Comparison of ENCODE assay signal across 10 cellular contexts in genomic region chr11:12189543-12190235, GRCh38.
DNase-seq lines count a peak whose midpoint lies in the region; ATAC-seq, FAIRE-seq and TF ChIP-seq lines count a peak whose summit lies in the region.
"Had no signal": no experiment of that assay in that cellular context is flagged by ENCODE, and none has a peak within 500 bp of the region (broad histone marks: within the 10 kb centered on the region; RNA-seq: fewer than 3 reads in every experiment).

No MANE protein-coding gene starts in this region.

- no peak overlapping the region for H3K23ac ChIP-seq in mesendoderm (ENCODE audit: low read length)

- no peak overlapping the region for H2BK15ac ChIP-seq in mesendoderm (replicated peaks; ENCODE audit: low read depth)

- no peaks in the 10 kb centered on the region for H3K27me3 Mint-ChIP-seq in activated CD4-positive, alpha-beta T cell treated with anti-CD3 and anti-CD28 coated beads for 36 hours
- H3K27me3 Mint-ChIP-seq in astrocyte (ENCODE audit: low read depth, unreplicated experiment): no peaks in the 10 kb centered on the region

- no peaks in the 10 kb centered on the region for H3K27me3 ChIP-seq in astrocyte (ENCODE audit: insufficient read depth, low read length)
- H3K27me3 ChIP-seq in gastrocnemius medialis: no peaks in the 10 kb centered on the region
- no peaks in the 10 kb centered on the region for H3K27me3 ChIP-seq in mesendoderm (ENCODE audit: insufficient read depth, low read length, poor library complexity)

- H4K8ac ChIP-seq in mesendoderm (ENCODE audit: low read depth, low read length): no peak overlapping the region

- H4K5ac ChIP-seq in mesendoderm (ENCODE audit: low read length): no peak overlapping the region

- H3K4me2 ChIP-seq in astrocyte (ENCODE audit: low read length) (no peak overlapping the region), mesendoderm (ENCODE audit: low read length) (no peak overlapping the region)

- FAIRE-seq in astrocyte (lab: Jason Lieb, UNC): no peak

- peak; percentile 61 for DNase-seq in activated CD4-positive, alpha-beta T cell treated with anti-CD3 and anti-CD28 coated beads for 36 hours
- no peak for DNase-seq in activated CD4-positive, alpha-beta T cell treated with anti-CD3 and anti-CD28 coated beads for 1 hour
- DNase-seq in SHP77 (lab: John Stamatoyannopoulos, UW): peak; percentile 53 to 81
- no peak for DNase-seq in astrocyte (ENCODE audit: low read depth)
- no peak for DNase-seq in stimulated activated naive CD8-positive, alpha-beta T cell treated with anti-CD3 and anti-CD28 coated beads, Interleukin-15, Interleukin-2, amounts not matched to agents 100 U/mL and 50 U/mL, for 24 hours
- no peak for DNase-seq in gastrocnemius medialis
- DNase-seq in mesendoderm: no peak
- DNase-seq: H9, head of caudate nucleus had no signal

- no peaks in the 10 kb centered on the region for H3K9me3 ChIP-seq in astrocyte (ENCODE audit: insufficient read depth, low read depth, low read length)
- no peaks in the 10 kb centered on the region for H3K9me3 ChIP-seq in gastrocnemius medialis

- intact Hi-C loops in activated CD4-positive, alpha-beta T cell treated with anti-CD3 and anti-CD28 coated beads for 36 hours (cut with DNase I, micrococcal nuclease): loop anchor here (1.0 to 10.0 kb wide), 5 partner anchors 15 to 345 kb away; partner anchors contain the start of gene USP47 (in 1 of the 2)
- intact Hi-C loops in gastrocnemius medialis (cut with DNase I; ENCODE audit: low total_unique reads): no loop called here

- ATAC-seq in activated CD4-positive, alpha-beta T cell treated with anti-CD3 and anti-CD28 coated beads for 36 hours: peak; percentile 63
- peak; percentile 74 for ATAC-seq in stimulated activated naive CD8-positive, alpha-beta T cell treated with anti-CD3 and anti-CD28 coated beads, Interleukin-15, Interleukin-2, amounts not matched to agents 100 U/mL and 50 U/mL, for 24 hours
- no peak for ATAC-seq in gastrocnemius medialis
- no peak for ATAC-seq in HG02610 (IDR thresholded peaks at IDR 0.05; ENCODE audit: unreplicated experiment)

- no peak overlapping the region for H3K4ac ChIP-seq in mesendoderm (ENCODE audit: low read depth, low read length)

- no CpG with 5 or more reads among the region's 8 CpGs for WGBS in mesendoderm (ENCODE audit: extremely low coverage, insufficient coverage, low lambda C conversion rate)

- H3K4me1 ChIP-seq in astrocyte (ENCODE audit: insufficient read depth, low read length) (peaks cover 27% of the 10 kb centered on the region), gastrocnemius medialis (no peaks in the 10 kb centered on the region), mesendoderm (ENCODE audit: control insufficient read depth, low read depth, low read length) (no peaks in the 10 kb centered on the region)

- no peaks in the 10 kb centered on the region for H4K20me1 ChIP-seq in astrocyte (ENCODE audit: insufficient read depth, low read length)

- in situ Hi-C loops in gastrocnemius medialis (cut with MboI; ENCODE audit: low sequenced_read_pairs in 4 of 4): no loop called here

- no peak overlapping the region for H2AK5ac ChIP-seq in mesendoderm (ENCODE audit: low read length)

- H2BK120ac ChIP-seq in mesendoderm (ENCODE audit: low read depth, low read length): no peak overlapping the region

- H3K79me2 ChIP-seq in astrocyte (ENCODE audit: insufficient read depth, low read length): peaks cover 94% of the 10 kb centered on the region
- H3K79me2 ChIP-seq in mesendoderm (ENCODE audit: control insufficient read depth, insufficient read depth, low read length): no peaks in the 10 kb centered on the region

- no peak overlapping the region for H2BK5ac ChIP-seq in mesendoderm (ENCODE audit: low read length)

- peaks cover 48% of the 10 kb centered on the region for H3K36me3 ChIP-seq in astrocyte (ENCODE audit: insufficient read depth, low read length)
- H3K36me3 ChIP-seq in gastrocnemius medialis: no peaks in the 10 kb centered on the region
- no peaks in the 10 kb centered on the region for H3K36me3 ChIP-seq in mesendoderm (ENCODE audit: control insufficient read depth, insufficient read depth, low read length)

- no peak overlapping the region for H2AFZ ChIP-seq in astrocyte (ENCODE audit: low read depth, low read length)

- peaks cover 70% of the 10 kb centered on the region for H3K4me1 Mint-ChIP-seq in activated CD4-positive, alpha-beta T cell treated with anti-CD3 and anti-CD28 coated beads for 36 hours
- H3K4me1 Mint-ChIP-seq in astrocyte (ENCODE audit: low read depth, unreplicated experiment): peaks cover 50% of the 10 kb centered on the region

- H3K9ac ChIP-seq in astrocyte (ENCODE audit: low read length): peak overlapping the region; percentile 7
- H3K9ac ChIP-seq in mesendoderm (ENCODE audit: low read length): no peak overlapping the region

- TF ChIP-seq CTCF in astrocyte (IDR thresholded peaks at IDR 0.05; ENCODE audit: insufficient read depth, low read depth, low read length): no peak
- TF ChIP-seq CTCF in gastrocnemius medialis (IDR thresholded peaks at IDR 0.05 in 4 of 5, conservative IDR thresholded peaks at IDR 0.05 in 1 of 5): no peak

- no peak overlapping the region for H3K18ac ChIP-seq in mesendoderm (ENCODE audit: low read length)

- peaks cover 5% of the 10 kb centered on the region for H3K36me3 Mint-ChIP-seq in activated CD4-positive, alpha-beta T cell treated with anti-CD3 and anti-CD28 coated beads for 36 hours (ENCODE audit: low read depth)
- peaks cover 33% of the 10 kb centered on the region for H3K36me3 Mint-ChIP-seq in astrocyte (ENCODE audit: low read depth, unreplicated experiment)

- TF ChIP-seq POLR2A in gastrocnemius medialis (IDR thresholded peaks at IDR 0.05): no peak

- no peak overlapping the region for H3K56ac ChIP-seq in mesendoderm (ENCODE audit: low read length)

- CTCF ChIA-PET in activated CD4-positive, alpha-beta T cell treated with anti-CD3 and anti-CD28 coated beads for 36 hours (lab: Charles Lee): interaction anchor here (1.2 to 3.0 kb wide), 9 partner anchors 10 to 46 kb away, joined by 3 to 18 read pairs (median 7); no protein-coding TSS in a partner anchor

- H3K4me3 ChIP-seq in astrocyte (ENCODE audit: insufficient read depth, low read depth, low read length) (no peak overlapping the region), gastrocnemius medialis (no peak overlapping the region), mesendoderm (ENCODE audit: low read length) (no peak overlapping the region)

- H3K27ac ChIP-seq in astrocyte (ENCODE audit: low read depth, low read length): no peak overlapping the region
- H3K27ac ChIP-seq in gastrocnemius medialis: no peak overlapping the region
- H3K27ac ChIP-seq in mesendoderm (ENCODE audit: low read depth, low read length): no peak overlapping the region

- H3K9me3 Mint-ChIP-seq in activated CD4-positive, alpha-beta T cell treated with anti-CD3 and anti-CD28 coated beads for 36 hours (ENCODE audit: low read depth): no peaks in the 10 kb centered on the region
- no peaks in the 10 kb centered on the region for H3K9me3 Mint-ChIP-seq in astrocyte (ENCODE audit: unreplicated experiment)
- H3K9me3 Mint-ChIP-seq: H9 had no signal

- H3K27ac Mint-ChIP-seq in activated CD4-positive, alpha-beta T cell treated with anti-CD3 and anti-CD28 coated beads for 36 hours: peak overlapping the region; percentile 94
- peak overlapping the region; percentile 88 for H3K27ac Mint-ChIP-seq in astrocyte (ENCODE audit: unreplicated experiment)
- H3K27ac Mint-ChIP-seq: H9 had no signal

- POLR2A ChIA-PET in activated CD4-positive, alpha-beta T cell treated with anti-CD3 and anti-CD28 coated beads for 36 hours (lab: Charles Lee): interaction anchor here (0.6 to 2.7 kb wide), 7 partner anchors 13 to 67 kb away, joined by 3 to 30 read pairs (median 4); no protein-coding TSS in a partner anchor

- no peaks in the 10 kb centered on the region for H3K79me1 ChIP-seq in mesendoderm (ENCODE audit: low read length)

- peak overlapping the region; percentile 52 for H3K4me3 Mint-ChIP-seq in activated CD4-positive, alpha-beta T cell treated with anti-CD3 and anti-CD28 coated beads for 36 hours
- peak overlapping the region; percentile 54 for H3K4me3 Mint-ChIP-seq in astrocyte (ENCODE audit: unreplicated experiment)
- H3K4me3 Mint-ChIP-seq: H9 had no signal

Comparison
In these comparisons a context has a peak if more than half of its experiments do, and no peak if none do; other contexts are left out.
1. DNase-seq: peak in activated CD4-positive, alpha-beta T cell treated with anti-CD3 and anti-CD28 coated beads for 36 hours (single experiment) and SHP77 (2 of 2); none in activated CD4-positive, alpha-beta T cell treated with anti-CD3 and anti-CD28 coated beads for 1 hour (single experiment), astrocyte (single experiment), stimulated activated naive CD8-positive, alpha-beta T cell treated with anti-CD3 and anti-CD28 coated beads, Interleukin-15, Interleukin-2, amounts not matched to agents 100 U/mL and 50 U/mL, for 24 hours (single experiment), gastrocnemius medialis (0 of 2) and mesendoderm (single experiment).
2. ATAC-seq: peak in activated CD4-positive, alpha-beta T cell treated with anti-CD3 and anti-CD28 coated beads for 36 hours (single experiment) and stimulated activated naive CD8-positive, alpha-beta T cell treated with anti-CD3 and anti-CD28 coated beads, Interleukin-15, Interleukin-2, amounts not matched to agents 100 U/mL and 50 U/mL, for 24 hours (single experiment); none in gastrocnemius medialis (0 of 2) and HG02610 (single experiment).